13 cellular contexts compared by ENCODE assay signal in the genomic region with DNA sequence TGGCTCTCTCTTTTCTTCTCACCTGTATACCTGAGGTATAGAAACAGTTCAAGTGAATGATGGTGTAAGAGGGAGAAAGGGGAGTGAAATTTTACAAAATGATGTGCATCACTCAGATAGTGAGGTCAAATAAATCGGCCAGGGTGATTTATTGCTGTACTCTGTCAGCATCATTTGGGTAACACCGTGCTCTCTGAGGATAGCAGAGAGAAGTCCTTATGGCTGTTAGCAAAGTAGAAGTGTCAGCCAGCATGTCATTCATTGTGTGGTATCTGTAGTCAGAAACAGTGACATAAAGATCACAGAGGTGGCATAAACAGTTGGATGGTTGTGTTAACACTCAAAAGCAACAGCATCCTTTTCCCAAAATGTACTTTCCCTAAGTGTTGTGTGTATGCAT. TPM values are rescaled to one million over a fixed set of nuclear protein-coding genes. Genes with fewer than 3 reads are reported as not detected.
DNase-seq lines count a peak whose midpoint lies in the region; ATAC-seq and TF ChIP-seq lines count a peak whose summit lies in the region.
"Had no signal": no experiment of that assay in that cellular context is flagged by ENCODE, and none has a peak within 500 bp of the region (broad histone marks: within the 10 kb centered on the region; RNA-seq: fewer than 3 reads in every experiment).

No MANE protein-coding gene starts in this region.

- no peak overlapping the region for H2AFZ ChIP-seq in GM23338

- no peaks in the 10 kb centered on the region for H3K9me3 Mint-ChIP-seq in GM23338
- no peaks in the 10 kb centered on the region for H3K9me3 Mint-ChIP-seq in progenitor cell of endocrine pancreas (ENCODE audit: low read depth)

- WGBS in gastroesophageal sphincter (ENCODE audit: low coverage in 1 of 2), 2 donors = 22 to 29% methylated on average over 2 of the region's 2 CpGs

- TF ChIP-seq POLR2A in gastroesophageal sphincter (IDR thresholded peaks at IDR 0.05) = no peak

- no peaks in the 10 kb centered on the region for H4K20me1 ChIP-seq in GM23338 (replicated peaks; ENCODE audit: insufficient read depth)

- peaks cover 80% of the 10 kb centered on the region for H3K4me1 Mint-ChIP-seq in GM23338
- H3K4me1 Mint-ChIP-seq in T-helper 17 cell = peaks cover 71% of the 10 kb centered on the region
- H3K4me1 Mint-ChIP-seq in progenitor cell of endocrine pancreas (ENCODE audit: low read depth) = peaks cover 75% of the 10 kb centered on the region

- H3K79me2 ChIP-seq in GM23338 (replicated peaks; ENCODE audit: insufficient read depth) = peaks cover 23% of the 10 kb centered on the region

- no peak overlapping the region for H3K27ac Mint-ChIP-seq in GM23338
- H3K27ac Mint-ChIP-seq in T-helper 17 cell = peak overlapping the region; percentile 99
- peak overlapping the region; percentile 89 for H3K27ac Mint-ChIP-seq in progenitor cell of endocrine pancreas

- peaks cover 74% of the 10 kb centered on the region for H3K4me1 ChIP-seq in GM23338 (ENCODE audit: insufficient read depth)
- H3K4me1 ChIP-seq in gastroesophageal sphincter = peaks cover 32 to 97% (median 41%) of the 10 kb centered on the region in 3 donors

- H3K4me3 Mint-ChIP-seq in GM23338 (no peak overlapping the region), T-helper 17 cell (peak overlapping the region; percentile 98), progenitor cell of endocrine pancreas (ENCODE audit: low read depth) (no peak overlapping the region)

- H3K4me3 ChIP-seq in GM23338 (0 out of 2 replicates have a peak overlapping the region, but pooled peaks have one; percentile 10), gastroesophageal sphincter (no peak overlapping the region)

- H3K36me3 Mint-ChIP-seq in GM23338 (ENCODE audit: low read depth) = no peaks in the 10 kb centered on the region
- H3K36me3 Mint-ChIP-seq in T-helper 17 cell (ENCODE audit: low read depth) = peaks cover 7% of the 10 kb centered on the region
- peaks cover 5% of the 10 kb centered on the region for H3K36me3 Mint-ChIP-seq in progenitor cell of endocrine pancreas (ENCODE audit: insufficient read depth)

- no peak for DNase-seq in GM23338 (ENCODE audit: low spot score)
- DNase-seq in T-helper 17 cell = no peak
- DNase-seq in progenitor cell of endocrine pancreas (ENCODE audit: low spot score, unreplicated experiment) = no peak
- DNase-seq in stimulated activated CD4-positive, alpha-beta T cell treated with anti-CD3 and anti-CD28 coated beads, Interleukin-15, amount 100 ng/mL, for 24 hours = no peak
- no peak for DNase-seq in mesenteric fat pad (ENCODE audit: low spot score)
- no peak for DNase-seq in COLO668 (lab: John Stamatoyannopoulos, UW; ENCODE audit: unreplicated experiment)
- DNase-seq: COR-L47, foreskin melanocyte, NCI-H1105 treated with DMSO at 0.1 percent for 48 hours, NCI-H69 had no signal

- H3K9me2 ChIP-seq in GM23338 (ENCODE audit: insufficient read depth) = no peaks in the 10 kb centered on the region

- H3K4me2 ChIP-seq in GM23338 = peak overlapping the region; percentile 58

- H3F3A ChIP-seq in GM23338 (replicated peaks; ENCODE audit: low read depth) = no peaks in the 10 kb centered on the region

- no peaks in the 10 kb centered on the region for H3K27me3 ChIP-seq in GM23338 (ENCODE audit: insufficient read depth)
- H3K27me3 ChIP-seq in gastroesophageal sphincter = no peaks in the 10 kb centered on the region

- TF ChIP-seq EP300 in gastroesophageal sphincter (IDR thresholded peaks at IDR 0.05) = no peak

- TF ChIP-seq CTCF in GM23338 (conservative IDR thresholded peaks at IDR 0.05; ENCODE audit: low read depth in 2 of 2) (no peak), gastroesophageal sphincter (IDR thresholded peaks at IDR 0.05) (no peak), progenitor cell of endocrine pancreas (IDR thresholded peaks at IDR 0.05; ENCODE audit: unreplicated experiment) (no peak)

- H3K9me3 ChIP-seq in T-helper 17 cell (ENCODE audit: control insufficient read depth, low read length, poor library complexity, severe bottlenecking) (no peaks in the 10 kb centered on the region), gastroesophageal sphincter (no peaks in the 10 kb centered on the region)

- no peak overlapping the region for H3K27ac ChIP-seq in GM23338 (ENCODE audit: low read depth)
- peak overlapping the region; percentile 55 to 79 (median 68) for H3K27ac ChIP-seq in gastroesophageal sphincter

- ATAC-seq in GM23338 (no peak), T-helper 17 cell (no peak), gastroesophageal sphincter (no peak), HG03439 (IDR thresholded peaks at IDR 0.05; ENCODE audit: unreplicated experiment) (no peak)

- H3K36me3 ChIP-seq in GM23338 (ENCODE audit: insufficient read depth) (no peaks in the 10 kb centered on the region), gastroesophageal sphincter (no peaks in the 10 kb centered on the region)

- no peaks in the 10 kb centered on the region for H3K27me3 Mint-ChIP-seq in GM23338 (ENCODE audit: insufficient read depth, low read depth, poor library complexity)
- H3K27me3 Mint-ChIP-seq in T-helper 17 cell = no peaks in the 10 kb centered on the region
- H3K27me3 Mint-ChIP-seq in progenitor cell of endocrine pancreas = no peaks in the 10 kb centered on the region

TF ChIP-seq in GM23338, 12 proteins besides CTCF, POLR2A, EP300 and RAD21:
- no peak for TF ChIP-seq EZH2 (IDR thresholded peaks at IDR 0.05; ENCODE audit: low read depth, unreplicated experiment)
- TF ChIP-seq, protein P1, sequence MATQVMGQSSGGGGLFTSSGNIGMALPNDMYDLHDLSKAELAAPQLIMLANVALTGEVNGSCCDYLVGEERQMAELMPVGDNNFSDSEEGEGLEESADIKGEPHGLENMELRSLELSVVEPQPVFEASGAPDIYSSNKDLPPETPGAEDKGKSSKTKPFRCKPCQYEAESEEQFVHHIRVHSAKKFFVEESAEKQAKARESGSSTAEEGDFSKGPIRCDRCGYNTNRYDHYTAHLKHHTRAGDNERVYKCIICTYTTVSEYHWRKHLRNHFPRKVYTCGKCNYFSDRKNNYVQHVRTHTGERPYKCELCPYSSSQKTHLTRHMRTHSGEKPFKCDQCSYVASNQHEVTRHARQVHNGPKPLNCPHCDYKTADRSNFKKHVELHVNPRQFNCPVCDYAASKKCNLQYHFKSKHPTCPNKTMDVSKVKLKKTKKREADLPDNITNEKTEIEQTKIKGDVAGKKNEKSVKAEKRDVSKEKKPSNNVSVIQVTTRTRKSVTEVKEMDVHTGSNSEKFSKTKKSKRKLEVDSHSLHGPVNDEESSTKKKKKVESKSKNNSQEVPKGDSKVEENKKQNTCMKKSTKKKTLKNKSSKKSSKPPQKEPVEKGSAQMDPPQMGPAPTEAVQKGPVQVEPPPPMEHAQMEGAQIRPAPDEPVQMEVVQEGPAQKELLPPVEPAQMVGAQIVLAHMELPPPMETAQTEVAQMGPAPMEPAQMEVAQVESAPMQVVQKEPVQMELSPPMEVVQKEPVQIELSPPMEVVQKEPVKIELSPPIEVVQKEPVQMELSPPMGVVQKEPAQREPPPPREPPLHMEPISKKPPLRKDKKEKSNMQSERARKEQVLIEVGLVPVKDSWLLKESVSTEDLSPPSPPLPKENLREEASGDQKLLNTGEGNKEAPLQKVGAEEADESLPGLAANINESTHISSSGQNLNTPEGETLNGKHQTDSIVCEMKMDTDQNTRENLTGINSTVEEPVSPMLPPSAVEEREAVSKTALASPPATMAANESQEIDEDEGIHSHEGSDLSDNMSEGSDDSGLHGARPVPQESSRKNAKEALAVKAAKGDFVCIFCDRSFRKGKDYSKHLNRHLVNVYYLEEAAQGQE (IDR thresholded peaks at IDR 0.05; ENCODE audit: unreplicated experiment) = no peak
- no peak for TF ChIP-seq STAT1 (IDR thresholded peaks at IDR 0.05; ENCODE audit: unreplicated experiment)
- TF ChIP-seq ZNF114 (CRISPR knock-in tag; IDR thresholded peaks at IDR 0.05) = no peak
- TF ChIP-seq, protein P2, sequence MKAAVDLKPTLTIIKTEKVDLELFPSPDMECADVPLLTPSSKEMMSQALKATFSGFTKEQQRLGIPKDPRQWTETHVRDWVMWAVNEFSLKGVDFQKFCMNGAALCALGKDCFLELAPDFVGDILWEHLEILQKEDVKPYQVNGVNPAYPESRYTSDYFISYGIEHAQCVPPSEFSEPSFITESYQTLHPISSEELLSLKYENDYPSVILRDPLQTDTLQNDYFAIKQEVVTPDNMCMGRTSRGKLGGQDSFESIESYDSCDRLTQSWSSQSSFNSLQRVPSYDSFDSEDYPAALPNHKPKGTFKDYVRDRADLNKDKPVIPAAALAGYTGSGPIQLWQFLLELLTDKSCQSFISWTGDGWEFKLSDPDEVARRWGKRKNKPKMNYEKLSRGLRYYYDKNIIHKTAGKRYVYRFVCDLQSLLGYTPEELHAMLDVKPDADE (IDR thresholded peaks at IDR 0.05) = no peak

RNA-seq across cellular contexts. Expression of a gene that starts 53.4 kb away (rescaled TPM):
- total RNA-seq in GM23338 (2014; rRNA removed; shearing (Covaris generic)) = 98.1 and 108 TPM in 2 replicates
- polyA plus RNA-seq in GM23338 (2016; fragmentation: Nextera tagmentation; extraction: Ambion mirVana) = 195 and 205 TPM in 2 replicates
- 10 to 100 TPM; 91.3 to 97.3 TPM for total RNA-seq in T-helper 17 cell
- total RNA-seq in gastroesophageal sphincter = 10 to 100 TPM; 73.1 to 97.4 (median 79.5) TPM
- 76.9 and 77.6 TPM in 2 replicates for total RNA-seq in progenitor cell of endocrine pancreas
- total RNA-seq in mesenteric fat pad = 64.1 TPM

RNA-seq across cellular contexts. Expression of a gene that starts 57.7 kb away (rescaled TPM):
- total RNA-seq in GM23338 (2014; rRNA removed; shearing (Covaris generic)) = not detected in 2 replicates
- polyA plus RNA-seq in GM23338 (2016; fragmentation: Nextera tagmentation; extraction: Ambion mirVana) = 1.2 TPM in 1 of 2 replicates, not detected in the other
- 1 to 10 TPM in 1 of 2 donors, not detected in 1; 1.7 TPM for total RNA-seq in T-helper 17 cell
- total RNA-seq in gastroesophageal sphincter = not detected
- not detected in 2 replicates for total RNA-seq in progenitor cell of endocrine pancreas
- not detected for total RNA-seq in mesenteric fat pad
- total RNA-seq: myocyte had no signal
